Comparison of ENCODE assay signal across 8 cellular contexts in the genomic region with DNA sequence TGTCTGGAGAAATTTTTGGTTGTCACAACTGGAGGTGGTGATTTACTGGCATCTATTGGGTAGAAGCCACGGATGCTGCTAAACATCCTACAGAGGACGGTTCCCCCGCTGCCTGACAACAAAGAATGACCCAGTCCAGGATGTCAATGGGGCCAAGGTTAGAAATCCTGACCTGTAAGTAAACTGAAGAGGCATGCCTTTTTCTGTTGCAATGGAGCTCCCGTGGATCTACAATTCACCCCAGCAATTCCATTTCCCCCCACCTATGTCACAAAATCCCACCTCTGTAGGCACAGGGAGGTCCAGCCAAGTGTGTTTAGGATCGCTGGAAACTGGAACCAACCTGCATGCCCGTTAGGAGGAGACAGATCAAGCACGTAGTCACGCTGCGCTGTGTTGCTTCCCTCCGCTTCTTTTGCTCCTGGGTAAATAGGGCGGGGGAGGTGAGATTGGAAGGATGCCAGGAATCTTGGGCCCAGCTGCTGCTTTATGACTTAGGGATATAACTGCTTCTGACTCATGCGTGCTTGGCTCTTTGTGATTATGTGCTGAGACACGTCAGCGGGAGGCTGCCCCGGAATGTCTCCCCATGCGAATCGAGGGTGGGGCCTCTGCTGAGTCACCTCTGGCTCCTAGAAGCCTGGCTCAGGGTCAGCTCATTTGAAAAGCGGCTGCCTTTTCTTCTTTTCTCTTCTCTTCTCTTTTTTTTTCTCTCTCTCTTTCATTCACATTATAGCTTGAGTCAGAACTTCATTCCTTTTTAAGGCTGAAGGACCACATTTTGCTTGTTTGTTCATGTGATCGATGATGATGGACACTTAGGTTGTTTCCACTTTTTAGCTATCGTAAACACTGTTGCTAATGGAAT.
DNase-seq lines count a peak whose midpoint lies in the region; ATAC-seq and FAIRE-seq lines count a peak whose summit lies in the region.

No MANE protein-coding gene starts in this region.

- DNase-seq in ACHN (peak; percentile 99), NCI-H446 treated with DMSO at 0.1 percent for 48 hours (lab: John Stamatoyannopoulos, UW) (peak; percentile 100), kidney tubule cell (ENCODE audit: low spot score) (peak; percentile 100)
- peak; percentile 72 to 76 for DNase-seq in activated CD4-positive, alpha-beta T cell treated with anti-CD3 and anti-CD28 coated beads for 24 hours (ENCODE audit: low read depth in 2 of 2)
- DNase-seq in stimulated activated CD4-positive, alpha-beta T cell treated with anti-CD3 and anti-CD28 coated beads, Interleukin-1b, Interleukin-23, amount 100 ng/mL, for 1 hour (ENCODE audit: low read depth in 2 of 2), result peak; percentile 53 to 54

- peak; percentile 92 for ATAC-seq in GM18907 (IDR thresholded peaks at IDR 0.05; ENCODE audit: unreplicated experiment)
- peak; percentile 91 for ATAC-seq in HG03280 (IDR thresholded peaks at IDR 0.05; ENCODE audit: unreplicated experiment)

- in situ Hi-C loops in ACHN (cut with HindIII; ENCODE audit: low pct_ligation_motif_present, low pct_unique_long_range_greater_than_20kb, low sequenced_read_pairs), result no loop called here

- FAIRE-seq in colon (lab: Jason Lieb, UNC), result peak; percentile 10

Comparison
In these comparisons a context has a peak if more than half of its experiments do, and no peak if none do; other contexts are left out.
1. Peak in every context shown above with its lines: DNase-seq and ATAC-seq.